Comparison of ENCODE assay signal across 1 cellular context in genomic region chr4:76952071-76952470, GRCh38.
TF ChIP-seq lines count a peak whose summit lies in the region.

No MANE protein-coding gene starts in this region.

TF ChIP-seq in GM23338, 12 proteins besides CTCF, POLR2A, EP300 and RAD21:
- TF ChIP-seq REST (IDR thresholded peaks at IDR 0.05; ENCODE audit: unreplicated experiment) (no peak), EZH2 (IDR thresholded peaks at IDR 0.05; ENCODE audit: low read depth, unreplicated experiment) (no peak), ZNF114 (CRISPR knock-in tag; IDR thresholded peaks at IDR 0.05) (no peak), EZH2phosphoT487 (IDR thresholded peaks at IDR 0.05; ENCODE audit: unreplicated experiment) (no peak), CREB1 (CRISPR knock-in tag; IDR thresholded peaks at IDR 0.05; ENCODE audit: low read depth) (no peak), ZNF331 (CRISPR knock-in tag; IDR thresholded peaks at IDR 0.05; ENCODE audit: low read depth) (no peak), JUNB (IDR thresholded peaks at IDR 0.05; ENCODE audit: unreplicated experiment) (no peak), NANOG (IDR thresholded peaks at IDR 0.05; ENCODE audit: borderline replicate concordance) (no peak), POLR2AphosphoS5 (IDR thresholded peaks at IDR 0.05; ENCODE audit: low read depth) (no peak), STAT1 (IDR thresholded peaks at IDR 0.05; ENCODE audit: unreplicated experiment) (no peak)
- TF ChIP-seq, protein P1, sequence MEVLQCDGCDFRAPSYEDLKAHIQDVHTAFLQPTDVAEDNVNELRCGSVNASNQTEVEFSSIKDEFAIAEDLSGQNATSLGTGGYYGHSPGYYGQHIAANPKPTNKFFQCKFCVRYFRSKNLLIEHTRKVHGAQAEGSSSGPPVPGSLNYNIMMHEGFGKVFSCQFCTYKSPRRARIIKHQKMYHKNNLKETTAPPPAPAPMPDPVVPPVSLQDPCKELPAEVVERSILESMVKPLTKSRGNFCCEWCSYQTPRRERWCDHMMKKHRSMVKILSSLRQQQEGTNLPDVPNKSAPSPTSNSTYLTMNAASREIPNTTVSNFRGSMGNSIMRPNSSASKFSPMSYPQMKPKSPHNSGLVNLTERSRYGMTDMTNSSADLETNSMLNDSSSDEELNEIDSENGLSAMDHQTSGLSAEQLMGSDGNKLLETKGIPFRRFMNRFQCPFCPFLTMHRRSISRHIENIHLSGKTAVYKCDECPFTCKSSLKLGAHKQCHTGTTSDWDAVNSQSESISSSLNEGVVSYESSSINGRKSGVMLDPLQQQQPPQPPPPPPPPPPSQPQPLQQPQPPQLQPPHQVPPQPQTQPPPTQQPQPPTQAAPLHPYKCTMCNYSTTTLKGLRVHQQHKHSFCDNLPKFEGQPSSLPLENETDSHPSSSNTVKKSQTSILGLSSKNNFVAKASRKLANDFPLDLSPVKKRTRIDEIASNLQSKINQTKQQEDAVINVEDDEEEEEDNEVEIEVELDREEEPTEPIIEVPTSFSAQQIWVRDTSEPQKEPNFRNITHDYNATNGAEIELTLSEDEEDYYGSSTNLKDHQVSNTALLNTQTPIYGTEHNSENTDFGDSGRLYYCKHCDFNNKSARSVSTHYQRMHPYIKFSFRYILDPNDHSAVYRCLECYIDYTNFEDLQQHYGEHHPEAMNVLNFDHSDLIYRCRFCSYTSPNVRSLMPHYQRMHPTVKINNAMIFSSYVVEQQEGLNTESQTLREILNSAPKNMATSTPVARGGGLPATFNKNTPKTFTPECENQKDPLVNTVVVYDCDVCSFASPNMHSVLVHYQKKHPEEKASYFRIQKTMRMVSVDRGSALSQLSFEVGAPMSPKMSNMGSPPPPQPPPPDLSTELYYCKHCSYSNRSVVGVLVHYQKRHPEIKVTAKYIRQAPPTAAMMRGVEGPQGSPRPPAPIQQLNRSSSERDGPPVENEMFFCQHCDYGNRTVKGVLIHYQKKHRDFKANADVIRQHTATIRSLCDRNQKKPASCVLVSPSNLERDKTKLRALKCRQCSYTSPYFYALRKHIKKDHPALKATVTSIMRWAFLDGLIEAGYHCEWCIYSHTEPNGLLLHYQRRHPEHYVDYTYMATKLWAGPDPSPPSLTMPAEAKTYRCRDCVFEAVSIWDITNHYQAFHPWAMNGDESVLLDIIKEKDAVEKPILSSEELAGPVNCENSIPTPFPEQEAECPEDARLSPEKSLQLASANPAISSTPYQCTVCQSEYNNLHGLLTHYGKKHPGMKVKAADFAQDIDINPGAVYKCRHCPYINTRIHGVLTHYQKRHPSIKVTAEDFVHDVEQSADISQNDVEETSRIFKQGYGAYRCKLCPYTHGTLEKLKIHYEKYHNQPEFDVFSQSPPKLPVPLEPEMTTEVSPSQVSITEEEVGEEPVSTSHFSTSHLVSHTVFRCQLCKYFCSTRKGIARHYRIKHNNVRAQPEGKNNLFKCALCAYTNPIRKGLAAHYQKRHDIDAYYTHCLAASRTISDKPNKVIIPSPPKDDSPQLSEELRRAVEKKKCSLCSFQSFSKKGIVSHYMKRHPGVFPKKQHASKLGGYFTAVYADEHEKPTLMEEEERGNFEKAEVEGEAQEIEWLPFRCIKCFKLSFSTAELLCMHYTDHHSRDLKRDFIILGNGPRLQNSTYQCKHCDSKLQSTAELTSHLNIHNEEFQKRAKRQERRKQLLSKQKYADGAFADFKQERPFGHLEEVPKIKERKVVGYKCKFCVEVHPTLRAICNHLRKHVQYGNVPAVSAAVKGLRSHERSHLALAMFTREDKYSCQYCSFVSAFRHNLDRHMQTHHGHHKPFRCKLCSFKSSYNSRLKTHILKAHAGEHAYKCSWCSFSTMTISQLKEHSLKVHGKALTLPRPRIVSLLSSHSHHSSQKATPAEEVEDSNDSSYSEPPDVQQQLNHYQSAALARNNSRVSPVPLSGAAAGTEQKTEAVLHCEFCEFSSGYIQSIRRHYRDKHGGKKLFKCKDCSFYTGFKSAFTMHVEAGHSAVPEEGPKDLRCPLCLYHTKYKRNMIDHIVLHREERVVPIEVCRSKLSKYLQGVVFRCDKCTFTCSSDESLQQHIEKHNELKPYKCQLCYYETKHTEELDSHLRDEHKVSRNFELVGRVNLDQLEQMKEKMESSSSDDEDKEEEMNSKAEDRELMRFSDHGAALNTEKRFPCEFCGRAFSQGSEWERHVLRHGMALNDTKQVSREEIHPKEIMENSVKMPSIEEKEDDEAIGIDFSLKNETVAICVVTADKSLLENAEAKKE (CRISPR knock-in tag; IDR thresholded peaks at IDR 0.05) = no peak
- TF ChIP-seq, protein P2, sequence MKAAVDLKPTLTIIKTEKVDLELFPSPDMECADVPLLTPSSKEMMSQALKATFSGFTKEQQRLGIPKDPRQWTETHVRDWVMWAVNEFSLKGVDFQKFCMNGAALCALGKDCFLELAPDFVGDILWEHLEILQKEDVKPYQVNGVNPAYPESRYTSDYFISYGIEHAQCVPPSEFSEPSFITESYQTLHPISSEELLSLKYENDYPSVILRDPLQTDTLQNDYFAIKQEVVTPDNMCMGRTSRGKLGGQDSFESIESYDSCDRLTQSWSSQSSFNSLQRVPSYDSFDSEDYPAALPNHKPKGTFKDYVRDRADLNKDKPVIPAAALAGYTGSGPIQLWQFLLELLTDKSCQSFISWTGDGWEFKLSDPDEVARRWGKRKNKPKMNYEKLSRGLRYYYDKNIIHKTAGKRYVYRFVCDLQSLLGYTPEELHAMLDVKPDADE (IDR thresholded peaks at IDR 0.05) = no peak
